Comparison of ENCODE assay signal across 19 cellular contexts in the genomic region with DNA sequence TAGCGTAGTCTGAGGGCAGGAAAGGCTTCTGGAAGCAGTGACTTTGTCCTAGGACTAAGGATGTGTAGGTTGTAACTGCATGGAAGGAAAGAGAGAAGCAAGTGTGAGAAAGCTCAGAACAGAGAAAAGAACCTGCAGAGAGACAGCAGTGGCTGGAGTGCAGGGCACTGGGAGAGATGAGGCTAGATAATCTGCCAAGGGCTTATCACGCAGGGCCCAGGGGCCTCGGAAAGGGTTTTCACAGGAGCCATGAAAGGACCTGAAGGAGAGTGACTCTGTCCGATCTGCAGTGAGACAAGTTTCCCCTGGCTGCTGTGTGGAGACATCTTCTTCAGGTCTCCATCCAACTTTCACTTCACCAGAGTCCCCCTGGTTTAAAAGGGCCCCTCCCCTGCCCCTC.
"Had no signal": no experiment of that assay in that cellular context is flagged by ENCODE, and none has a peak within 500 bp of the region (broad histone marks: within the 10 kb centered on the region; RNA-seq: fewer than 3 reads in every experiment).

No MANE protein-coding gene starts in this region.

- ATAC-seq: activated CD4-positive, alpha-beta T cell treated with anti-CD3 and anti-CD28 coated beads for 36 hours; activated T-cell treated with anti-CD3 and anti-CD28 coated beads, Interleukin-2, amount 50 U/mL, for 4 hours; gastroesophageal sphincter; left colon; stimulated activated naive CD8-positive, alpha-beta T cell treated with anti-CD3 and anti-CD28 coated beads, Interleukin-15, Interleukin-2, amounts not matched to agents 100 U/mL and 50 U/mL, for 24 hours; T-cell had no signal

- DNase-seq: activated CD4-positive, alpha-beta T cell treated with anti-CD3 and anti-CD28 coated beads for 36 hours; activated CD4-positive, alpha-beta T cell treated with anti-CD3 and anti-CD28 coated beads, Interleukin-2, amount 50 U/mL, for 4 hours; activated CD8-positive, alpha-beta memory T cell treated with anti-CD3 and anti-CD28 coated beads, Interleukin-2, amount 50 U/mL, for 48 hours; activated naive CD4-positive, alpha-beta T cell treated with Interleukin-2 at 50 U/mL for 16 hours; activated naive CD8-positive, alpha-beta T cell treated with anti-CD3 and anti-CD28 coated beads, Interleukin-2, amount 10 ng/mL, durations not matched to agents 7 days and 5 days; activated T-cell treated with anti-CD3 and anti-CD28 coated beads, Interleukin-2, amount 50 U/mL, for 4 hours; amygdala; cerebellar nuclear complex; head of caudate nucleus; hypothalamus; left colon; retina; stimulated activated CD4-positive, alpha-beta T cell treated with anti-CD3 and anti-CD28 coated beads, Interleukin-4, amount 100 ng/mL, for 24 hours; stimulated activated naive CD8-positive, alpha-beta T cell treated with anti-CD3 and anti-CD28 coated beads, Interleukin-15, Interleukin-2, amounts not matched to agents 100 U/mL and 50 U/mL, for 24 hours; T-cell; upper lobe of right lung had no signal

- H3K36me3 ChIP-seq: gastroesophageal sphincter, upper lobe of right lung had no signal

- FAIRE-seq: keratinocyte had no signal

- H3K4me3 ChIP-seq: coronary artery, gastroesophageal sphincter, upper lobe of right lung had no signal

- H3K27me3 ChIP-seq: upper lobe of right lung had no signal

- H3K27ac ChIP-seq: coronary artery, gastroesophageal sphincter, upper lobe of right lung had no signal

- H3K9me3 ChIP-seq: gastroesophageal sphincter, upper lobe of right lung had no signal
